21 cellular contexts compared by ENCODE assay signal in genomic region chr1:8867878-8868567, GRCh38. TPM values are rescaled to one million over a fixed set of nuclear protein-coding genes. Genes with fewer than 3 reads are reported as not detected.
A peak's percentile ranks its signal among the peaks of the same experiment; 100 is the strongest.
DNase-seq lines count a peak whose midpoint lies in the region; ATAC-seq, FAIRE-seq and TF ChIP-seq lines count a peak whose summit lies in the region.
"Had no signal": no experiment of that assay in that cellular context is flagged by ENCODE, and none has a peak within 500 bp of the region (broad histone marks: within the 10 kb centered on the region; RNA-seq: fewer than 3 reads in every experiment).

No MANE protein-coding gene starts in this region.

- H3K79me1 ChIP-seq in mesenchymal stem cell (replicated peaks; ENCODE audit: low read length, poor library complexity, severe bottlenecking): peaks cover 7% of the 10 kb centered on the region

- no peak overlapping the region for H3K4ac ChIP-seq in mesenchymal stem cell (ENCODE audit: low read depth in 1 of 2, low read length in 2 of 2)

- H3K23ac ChIP-seq in mesenchymal stem cell (ENCODE audit: low read length in 2 of 2): no peak overlapping the region

- peak overlapping the region; percentile 23 for H3K27ac ChIP-seq in mesenchymal stem cell (ENCODE audit: low read length, poor library complexity, severe bottlenecking)
- H3K27ac ChIP-seq: breast epithelium, left ventricle myocardium inferior, testis had no signal

- peak; percentile 62 for FAIRE-seq in GM19239 (lab: Jason Lieb, UNC)
- FAIRE-seq: A204.1, HTR-8/SVneo, RCC 7860 had no signal

- 100% methylated on average over 3 of the region's 5 CpGs for WGBS in mesenchymal stem cell

- CTCF ChIA-PET in activated CD4-positive, alpha-beta T cell treated with anti-CD3 and anti-CD28 coated beads for 36 hours (lab: Charles Lee): interaction anchor here (0.8 to 1.6 kb wide), 4 partner anchors 9 to 120 kb away, joined by 3 to 4 read pairs (median 4); no protein-coding TSS in a partner anchor
- CTCF ChIA-PET in activated CD8-positive, alpha-beta T cell treated with anti-CD3 and anti-CD28 coated beads for 36 hours (lab: Charles Lee): interaction anchor here (0.9 to 1.2 kb wide), 4 partner anchors 9 to 79 kb away, joined by 3 to 6 read pairs (median 3); no protein-coding TSS in a partner anchor

- H3K27ac Mint-ChIP-seq in activated CD4-positive, alpha-beta T cell treated with anti-CD3 and anti-CD28 coated beads for 36 hours: peak overlapping the region; percentile 77
- peak overlapping the region; percentile 83 for H3K27ac Mint-ChIP-seq in activated CD8-positive, alpha-beta T cell treated with anti-CD3 and anti-CD28 coated beads for 36 hours

- H3K27me3 ChIP-seq in mesenchymal stem cell (ENCODE audit: control insufficient read depth in 1 of 2, insufficient read depth in 1 of 2, low read length in 2 of 2): no peaks in the 10 kb centered on the region
- H3K27me3 ChIP-seq: breast epithelium, testis had no signal

- POLR2A ChIA-PET in activated CD4-positive, alpha-beta T cell treated with anti-CD3 and anti-CD28 coated beads for 36 hours (lab: Charles Lee): interaction anchor here (1.2 to 3.0 kb wide), 3 partner anchors 9 to 11 kb away, joined by 5 to 37 read pairs (median 6); partner anchors contain the start of gene ENO1
- POLR2A ChIA-PET in activated CD8-positive, alpha-beta T cell treated with anti-CD3 and anti-CD28 coated beads for 36 hours (lab: Charles Lee): interaction anchor here (0.6 to 11.9 kb wide), 19 partner anchors 8 to 404 kb away, joined by 3 to 197 read pairs (median 3); partner anchors contain the start of gene ENO1

- no peak overlapping the region for H3K4me2 ChIP-seq in mesenchymal stem cell (ENCODE audit: low read length, poor library complexity, severe bottlenecking)

- no peak overlapping the region for H4K91ac ChIP-seq in mesenchymal stem cell (ENCODE audit: low read length)

- no peak overlapping the region for H2BK15ac ChIP-seq in mesenchymal stem cell (ENCODE audit: low read depth, poor library complexity, severe bottlenecking)

- H3K4me1 ChIP-seq in mesenchymal stem cell (ENCODE audit: control insufficient read depth, insufficient read depth, low read depth, low read length): peaks cover 42% of the 10 kb centered on the region
- H3K4me1 ChIP-seq: testis had no signal

- H3K14ac ChIP-seq in mesenchymal stem cell (ENCODE audit: low read length in 2 of 2): no peak overlapping the region

- no peak for ATAC-seq in activated CD4-positive, alpha-beta T cell treated with anti-CD3 and anti-CD28 coated beads for 36 hours
- no peak for ATAC-seq in activated CD8-positive, alpha-beta T cell treated with anti-CD3 and anti-CD28 coated beads for 36 hours
- ATAC-seq in GM19328 (IDR thresholded peaks at IDR 0.05; ENCODE audit: unreplicated experiment): no peak
- ATAC-seq: T-cell had no signal

- peaks cover 87 to 100% of the 10 kb centered on the region in 2 experiments for H3K36me3 ChIP-seq in mesenchymal stem cell (ENCODE audit: control insufficient read depth in 1 of 2, insufficient read depth in 2 of 2, low read depth in 1 of 2, low read length in 2 of 2)

- no peak overlapping the region for H2BK120ac ChIP-seq in mesenchymal stem cell (ENCODE audit: low read depth, low read length)

- H4K8ac ChIP-seq in mesenchymal stem cell (ENCODE audit: low read length): no peak overlapping the region

- TF ChIP-seq CTCF in activated CD8-positive, alpha-beta T cell treated with anti-CD3 and anti-CD28 coated beads for 36 hours (IDR thresholded peaks at IDR 0.05): no peak

- H2AK5ac ChIP-seq in mesenchymal stem cell (ENCODE audit: low read length, severe bottlenecking): no peak overlapping the region

- H3K4me3 ChIP-seq in mesenchymal stem cell (ENCODE audit: insufficient read depth in 1 of 2, low read depth in 1 of 2, low read length in 2 of 2): no peak overlapping the region
- H3K4me3 ChIP-seq: breast epithelium, left ventricle myocardium inferior, testis had no signal

- H3K9ac ChIP-seq in mesenchymal stem cell (ENCODE audit: low read length): peak overlapping the region; percentile 19

- H3K4me3 Mint-ChIP-seq in activated CD4-positive, alpha-beta T cell treated with anti-CD3 and anti-CD28 coated beads for 36 hours: peak overlapping the region; percentile 31
- peak overlapping the region; percentile 1 for H3K4me3 Mint-ChIP-seq in activated CD8-positive, alpha-beta T cell treated with anti-CD3 and anti-CD28 coated beads for 36 hours
- H3K4me3 Mint-ChIP-seq: T-cell had no signal

- H2BK12ac ChIP-seq in mesenchymal stem cell (ENCODE audit: low read length in 2 of 2): peak overlapping the region in 1 of 2 experiments; percentile 29

- H3K36me3 Mint-ChIP-seq in activated CD4-positive, alpha-beta T cell treated with anti-CD3 and anti-CD28 coated beads for 36 hours (ENCODE audit: low read depth): peaks cover 94% of the 10 kb centered on the region
- H3K36me3 Mint-ChIP-seq in activated CD8-positive, alpha-beta T cell treated with anti-CD3 and anti-CD28 coated beads for 36 hours (ENCODE audit: low read depth): peaks cover 94% of the 10 kb centered on the region

- H3K9me3 Mint-ChIP-seq in activated CD4-positive, alpha-beta T cell treated with anti-CD3 and anti-CD28 coated beads for 36 hours (ENCODE audit: low read depth): no peaks in the 10 kb centered on the region
- H3K9me3 Mint-ChIP-seq in activated CD8-positive, alpha-beta T cell treated with anti-CD3 and anti-CD28 coated beads for 36 hours: no peaks in the 10 kb centered on the region
- H3K9me3 Mint-ChIP-seq: T-cell had no signal

- DNase-seq in activated CD4-positive, alpha-beta T cell treated with anti-CD3 and anti-CD28 coated beads for 36 hours: no peak
- DNase-seq in activated CD4-positive, alpha-beta T cell treated with anti-CD3 and anti-CD28 coated beads, Interleukin-2, amount 50 U/mL, for 4 hours: no peak
- no peak for DNase-seq in GM19239 (ENCODE audit: insufficient read length, low spot score)
- DNase-seq in activated CD8-positive, alpha-beta T cell treated with anti-CD3 and anti-CD28 coated beads for 36 hours: no peak
- no peak for DNase-seq in mesenchymal stem cell
- DNase-seq in LoVo (ENCODE audit: low spot score): no peak
- DNase-seq in cerebellar nuclear complex (lab: John Stamatoyannopoulos, UW): no peak
- DNase-seq: activated CD4-positive, alpha-beta T cell treated with anti-CD3 and anti-CD28 coated beads for 1 hour; activated effector memory CD4-positive, alpha-beta T cell treated with Interleukin-2 at 50 U/mL for 16 hours; effector memory CD4-positive, alpha-beta T cell; GF-D8; left ventricle myocardium inferior; NCI-H2029 treated with DMSO at 0.1 percent for 48 hours; NCI-H524 treated with DMSO at 0.1 percent for 48 hours; T-cell; testis had no signal

- intact Hi-C loops in activated CD4-positive, alpha-beta T cell treated with anti-CD3 and anti-CD28 coated beads for 36 hours (cut with DNase I, micrococcal nuclease): no loop called here
- intact Hi-C loops in activated CD8-positive, alpha-beta T cell treated with anti-CD3 and anti-CD28 coated beads for 36 hours (cut with micrococcal nuclease): no loop called here

- no peaks in the 10 kb centered on the region for H3K27me3 Mint-ChIP-seq in activated CD4-positive, alpha-beta T cell treated with anti-CD3 and anti-CD28 coated beads for 36 hours
- no peaks in the 10 kb centered on the region for H3K27me3 Mint-ChIP-seq in activated CD8-positive, alpha-beta T cell treated with anti-CD3 and anti-CD28 coated beads for 36 hours
- H3K27me3 Mint-ChIP-seq: T-cell had no signal

- H3K4me1 Mint-ChIP-seq in activated CD4-positive, alpha-beta T cell treated with anti-CD3 and anti-CD28 coated beads for 36 hours: peaks cover 69% of the 10 kb centered on the region
- H3K4me1 Mint-ChIP-seq in activated CD8-positive, alpha-beta T cell treated with anti-CD3 and anti-CD28 coated beads for 36 hours (ENCODE audit: low read depth): peaks cover 74% of the 10 kb centered on the region

- H3K18ac ChIP-seq in mesenchymal stem cell (ENCODE audit: low read depth in 1 of 2, low read length in 2 of 2): no peak overlapping the region

- no peak overlapping the region for H2BK5ac ChIP-seq in mesenchymal stem cell (ENCODE audit: low read depth, low read length, poor library complexity, severe bottlenecking)

- no peaks in the 10 kb centered on the region for H3K9me3 ChIP-seq in mesenchymal stem cell (ENCODE audit: control insufficient read depth, low read length)
- H3K9me3 ChIP-seq: breast epithelium, left ventricle myocardium inferior, testis had no signal

- H2AFZ ChIP-seq in mesenchymal stem cell (ENCODE audit: low read depth, low read length): no peak overlapping the region

RNA-seq across cellular contexts. Expression of gene ENO1, which starts 10.5 kb away (rescaled TPM):
- 1,000 to 10,000 TPM; 2,573 to 3,583 TPM for total RNA-seq in activated CD4-positive, alpha-beta T cell treated with anti-CD3 and anti-CD28 coated beads for 36 hours
- total RNA-seq in activated CD8-positive, alpha-beta T cell treated with anti-CD3 and anti-CD28 coated beads for 36 hours: 1,000 to 10,000 TPM; 4,199 to 4,245 TPM
- 762 TPM for polyA plus RNA-seq in mesenchymal stem cell (2013, experiment 1 of 2)
- 753 TPM for polyA plus RNA-seq in mesenchymal stem cell (2013, experiment 2 of 2)

RNA-seq across cellular contexts. Expression of gene RERE, which starts 50.6 kb away (rescaled TPM):
- total RNA-seq in activated CD4-positive, alpha-beta T cell treated with anti-CD3 and anti-CD28 coated beads for 36 hours: 10 to 100 TPM; 57.4 to 71.6 TPM
- 10 to 100 TPM; 45.8 to 57.1 TPM for total RNA-seq in activated CD8-positive, alpha-beta T cell treated with anti-CD3 and anti-CD28 coated beads for 36 hours
- 59.5 TPM for polyA plus RNA-seq in mesenchymal stem cell (2013, experiment 1 of 2)
- 53.5 TPM for polyA plus RNA-seq in mesenchymal stem cell (2013, experiment 2 of 2)
